ENCODE assay signal across 1 cellular context in genomic region chr1:175221548-175222175, GRCh38.
TF ChIP-seq lines count a peak whose summit lies in the region.

No MANE protein-coding gene starts in this region.

TF ChIP-seq in endothelial cell of umbilical vein, 7 proteins besides CTCF, POLR2A, EP300 and RAD21 (continued from another document):
- TF ChIP-seq POLR2AphosphoS5 (IDR thresholded peaks at IDR 0.05; ENCODE audit: insufficient read depth, low read depth, low read length) = no peak
